ENCODE assay signal across 8 cellular contexts in the genomic region with DNA sequence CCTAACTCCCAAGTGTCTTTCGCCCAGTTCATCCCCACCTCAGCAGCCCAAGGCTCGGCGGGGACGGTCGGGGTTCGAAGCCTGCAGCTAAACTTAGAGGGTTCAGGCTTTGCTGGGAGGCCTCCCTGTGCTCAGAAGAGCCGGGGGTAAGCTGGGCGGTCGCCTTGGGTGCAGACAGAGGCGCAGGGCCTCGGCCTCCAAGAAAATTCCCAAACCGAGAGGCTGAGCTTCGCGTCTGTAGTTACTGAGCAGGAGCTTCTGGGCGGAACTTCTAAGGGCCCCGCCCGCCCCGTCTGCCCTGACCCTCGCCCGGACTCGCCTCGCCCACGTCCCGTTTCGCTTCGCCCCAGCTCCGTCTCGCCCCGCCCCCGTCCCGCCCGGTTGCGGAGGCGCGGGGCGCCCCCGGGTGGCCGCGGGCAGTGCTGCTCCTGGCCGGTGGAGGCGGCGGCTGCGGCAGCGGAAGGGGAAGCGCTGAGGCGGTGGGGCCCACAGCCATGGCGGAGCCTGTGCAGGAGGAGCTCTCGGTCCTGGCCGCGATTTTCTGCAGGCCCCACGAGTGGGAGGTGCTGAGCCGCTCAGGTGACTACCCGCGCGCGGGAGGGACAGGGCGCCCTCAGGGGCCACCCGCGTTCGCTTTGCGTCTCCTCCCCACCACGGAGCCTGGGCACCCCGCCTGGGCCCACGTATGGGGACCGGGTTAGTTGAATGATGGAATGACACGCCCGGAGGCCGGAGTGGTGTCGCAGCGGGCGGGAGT. TPM values are rescaled to one million over a fixed set of nuclear protein-coding genes. Genes with fewer than 3 reads are reported as not detected.
DNase-seq lines count a peak whose midpoint lies in the region; ATAC-seq and TF ChIP-seq lines count a peak whose summit lies in the region.

A gene with protein sequence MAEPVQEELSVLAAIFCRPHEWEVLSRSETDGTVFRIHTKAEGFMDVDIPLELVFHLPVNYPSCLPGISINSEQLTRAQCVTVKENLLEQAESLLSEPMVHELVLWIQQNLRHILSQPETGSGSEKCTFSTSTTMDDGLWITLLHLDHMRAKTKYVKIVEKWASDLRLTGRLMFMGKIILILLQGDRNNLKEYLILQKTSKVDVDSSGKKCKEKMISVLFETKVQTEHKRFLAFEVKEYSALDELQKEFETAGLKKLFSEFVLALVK (plus strand): TSS at position 474 of the 757 bp plus-strand sequence. CDS start 21 bp downstream, at position 495.

- H3K36me3 Mint-ChIP-seq in T-helper 1 cell treated with Interleukin-12 subunit alpha and Interleukin-12 subunit beta and Interleukin-4 antibody, amounts not matched to agents 30 μg/mL and 1 μg/mL, for 36 hours (ENCODE audit: low read depth), result peaks cover 12% of the 10 kb centered on the region

- peak; percentile 12 for DNase-seq in NCI-H1417 treated with DMSO at 0.1 percent for 48 hours (lab: John Stamatoyannopoulos, UW)
- peak; percentile 84 for DNase-seq in amniotic stem cell (lab: John Stamatoyannopoulos, UW)
- peak; percentile 97 for DNase-seq in left ventricle myocardium inferior
- peak; percentile 46 for DNase-seq in pulmonary artery endothelial cell (ENCODE audit: low read depth, low spot score)
- peak; percentile 94 to 95 for DNase-seq in uterus

- H3K4me1 ChIP-seq in left ventricle myocardium inferior, result peaks cover 94% of the 10 kb centered on the region
- peaks cover 0 to 8% of the 10 kb centered on the region in 2 donors for H3K4me1 ChIP-seq in uterus

- intact Hi-C loops in left ventricle myocardium inferior (cut with micrococcal nuclease), result loop anchor here (10.0 kb wide), 2 partner anchors 119 to 159 kb away; a partner anchor contains a TSS
- intact Hi-C loops in uterus (cut with DNase I; ENCODE audit: low total_unique reads), result loop anchor here (5.0 kb wide), 1 partner anchor 117 kb away; a partner anchor contains a TSS

- H3K36me3 ChIP-seq in left ventricle myocardium inferior (no peaks in the 10 kb centered on the region), uterus (no peaks in the 10 kb centered on the region)

- no peaks in the 10 kb centered on the region for H3K9me3 Mint-ChIP-seq in T-helper 1 cell treated with Interleukin-12 subunit alpha and Interleukin-12 subunit beta and Interleukin-4 antibody, amounts not matched to agents 30 μg/mL and 1 μg/mL, for 36 hours

- H3K4me3 ChIP-seq in left ventricle myocardium inferior (peak within 1 kb of the TSS; percentile 76), uterus (peak within 1 kb of the TSS; percentile 62 to 89)

- H3K27me3 Mint-ChIP-seq in T-helper 1 cell treated with Interleukin-12 subunit alpha and Interleukin-12 subunit beta and Interleukin-4 antibody, amounts not matched to agents 30 μg/mL and 1 μg/mL, for 36 hours (ENCODE audit: low read depth), result peaks cover 32% of the 10 kb centered on the region

- no peaks in the 10 kb centered on the region for H3K9me3 ChIP-seq in left ventricle myocardium inferior (replicated peaks)
- H3K9me3 ChIP-seq in uterus, result no peaks in the 10 kb centered on the region

- no peaks in the 10 kb centered on the region for H3K27me3 ChIP-seq in left ventricle myocardium inferior (ENCODE audit: low read depth)
- no peaks in the 10 kb centered on the region for H3K27me3 ChIP-seq in uterus

- TF ChIP-seq CTCF in left ventricle myocardium inferior (IDR thresholded peaks at IDR 0.05; ENCODE audit: borderline replicate concordance), result peak; percentile 95
- TF ChIP-seq CTCF in uterus (IDR thresholded peaks at IDR 0.05), result peak; percentile 57 to 98 (median 96)

- peak within 1 kb of the TSS; percentile 95 for H3K27ac Mint-ChIP-seq in T-helper 1 cell treated with Interleukin-12 subunit alpha and Interleukin-12 subunit beta and Interleukin-4 antibody, amounts not matched to agents 30 μg/mL and 1 μg/mL, for 36 hours

- peak; percentile 99 for ATAC-seq in HG02840 (IDR thresholded peaks at IDR 0.05; ENCODE audit: low FRiP score, unreplicated experiment)

- H3K4me1 Mint-ChIP-seq in T-helper 1 cell treated with Interleukin-12 subunit alpha and Interleukin-12 subunit beta and Interleukin-4 antibody, amounts not matched to agents 30 μg/mL and 1 μg/mL, for 36 hours (ENCODE audit: low read depth), result peaks cover 25% of the 10 kb centered on the region

- peak; percentile 86 for TF ChIP-seq POLR2A in GM15510 (IDR thresholded peaks at IDR 0.05; ENCODE audit: borderline replicate concordance, extremely low read depth, insufficient read length)
- peak; percentile 33 to 70 for TF ChIP-seq POLR2A in uterus (IDR thresholded peaks at IDR 0.05)

- peak within 1 kb of the TSS; percentile 97 for H3K4me3 Mint-ChIP-seq in T-helper 1 cell treated with Interleukin-12 subunit alpha and Interleukin-12 subunit beta and Interleukin-4 antibody, amounts not matched to agents 30 μg/mL and 1 μg/mL, for 36 hours

- H3K27ac ChIP-seq in left ventricle myocardium inferior (replicated peaks), result peak within 1 kb of the TSS; percentile 95
- peak within 1 kb of the TSS; percentile 87 to 88 for H3K27ac ChIP-seq in uterus

RNA-seq across cellular contexts. Expression of the gene that starts here (rescaled TPM):
- 19.4 TPM for total RNA-seq in left ventricle myocardium inferior
- 13.3 and 18.1 TPM in 2 replicates for total RNA-seq in pulmonary artery endothelial cell
- 10 to 100 TPM in 3 of 4 donors, 1 to 10 TPM in 1; 4.1 to 36.6 (median 30.8) TPM for total RNA-seq in uterus

Comparison
In these comparisons a context has a peak if more than half of its experiments do, and no peak if none do; other contexts are left out.
1. Peak in every context shown above with its lines: DNase-seq, ATAC-seq, H3K4me3 ChIP-seq and H3K27ac ChIP-seq.
2. DNase-seq: peak in every context shown above with its lines; median percentile 97 in left ventricle myocardium inferior; 94 in uterus; 84 in amniotic stem cell; 46 in pulmonary artery endothelial cell; 12 in NCI-H1417 treated with DMSO at 0.1 percent for 48 hours.